ENCODE assay signal across 23 cellular contexts in genomic region chr2:121179467-121179866, GRCh38.
"Had no signal": no experiment of that assay in that cellular context is flagged by ENCODE, and none has a peak within 500 bp of the region (broad histone marks: within the 10 kb centered on the region; RNA-seq: fewer than 3 reads in every experiment).

No MANE protein-coding gene starts in this region.

- H3K36me3 ChIP-seq: colonic mucosa, esophagus muscularis mucosa, esophagus squamous epithelium, gastrocnemius medialis, gastroesophageal sphincter, heart left ventricle, heart right ventricle had no signal

- H3K4me1 Mint-ChIP-seq: endodermal cell had no signal

- H3K27ac ChIP-seq: colonic mucosa, coronary artery, dorsolateral prefrontal cortex, epithelial cell of prostate, esophagus muscularis mucosa, esophagus squamous epithelium, foreskin keratinocyte, gastrocnemius medialis, gastroesophageal sphincter, heart left ventricle, heart right ventricle had no signal

- DNase-seq: colonic mucosa; cortex of kidney; dermis blood vessel endothelial cell; dorsolateral prefrontal cortex; effector CD4-positive, alpha-beta T cell; effector memory CD4-positive, alpha-beta T cell; effector memory CD8-positive, alpha-beta T cell; endodermal cell; erythroblast; esophagus squamous epithelium; foreskin fibroblast; foreskin keratinocyte; foreskin melanocyte; gastrocnemius medialis; glutamatergic neuron; heart left ventricle; heart right ventricle had no signal

- H3K9me3 ChIP-seq: colonic mucosa, esophagus muscularis mucosa, esophagus squamous epithelium, gastrocnemius medialis, gastroesophageal sphincter, heart left ventricle, heart right ventricle had no signal

- H3K4me3 Mint-ChIP-seq: dendritic cell treated with granulocyte-macrophage colony-stimulating factor and Interleukin-4, amounts not matched to agents 40 ng/mL and 50 ng/mL, for 4 days; effector memory CD8-positive, alpha-beta T cell; endodermal cell had no signal

- ATAC-seq: effector memory CD8-positive, alpha-beta T cell; esophagus mucosa; foreskin keratinocyte; gastrocnemius medialis; gastroesophageal sphincter; heart left ventricle; heart right ventricle had no signal

- H3K4me1 ChIP-seq: colonic mucosa, esophagus muscularis mucosa, gastroesophageal sphincter had no signal

- H3K9me3 Mint-ChIP-seq: dendritic cell treated with granulocyte-macrophage colony-stimulating factor and Interleukin-4, amounts not matched to agents 40 ng/mL and 50 ng/mL, for 4 days; effector memory CD8-positive, alpha-beta T cell; endodermal cell had no signal

- H3K27me3 Mint-ChIP-seq: dendritic cell treated with granulocyte-macrophage colony-stimulating factor and Interleukin-4, amounts not matched to agents 40 ng/mL and 50 ng/mL, for 4 days had no signal

- H3K27ac Mint-ChIP-seq: dendritic cell treated with granulocyte-macrophage colony-stimulating factor and Interleukin-4, amounts not matched to agents 40 ng/mL and 50 ng/mL, for 4 days; effector memory CD8-positive, alpha-beta T cell; endodermal cell had no signal

- H3K27me3 ChIP-seq: colonic mucosa, dorsolateral prefrontal cortex, foreskin keratinocyte, gastrocnemius medialis, gastroesophageal sphincter, heart right ventricle had no signal

- H3K4me3 ChIP-seq: colonic mucosa, coronary artery, dorsolateral prefrontal cortex, esophagus muscularis mucosa, esophagus squamous epithelium, gastrocnemius medialis, gastroesophageal sphincter, heart left ventricle, heart right ventricle had no signal
